In genomic region chr1:143936461-143937115, GRCh38 we compare ENCODE assay signal across 8 cellular contexts. TPM values are rescaled to one million over a fixed set of nuclear protein-coding genes. Genes with fewer than 3 reads are reported as not detected.
DNase-seq lines count a peak whose midpoint lies in the region; TF ChIP-seq lines count a peak whose summit lies in the region.
"Not testable (repeated sequence)": the region's sequence is repeated elsewhere in the genome, so short reads cannot be mapped to it uniquely, and the experiment has no call there.

No MANE protein-coding gene starts in this region.

- H3K36me3 ChIP-seq in GM23248 (ENCODE audit: low read depth): not testable (repeated sequence)

- not testable (repeated sequence) for H3K27ac ChIP-seq in GM23248

- in situ Hi-C loops in GM23248 (cut with MboI): not testable (repeated sequence)

- H3K9me2 ChIP-seq in GM23248 (ENCODE audit: insufficient read depth): not testable (repeated sequence)

- not testable (repeated sequence) for H3K4me1 ChIP-seq in GM23248 (ENCODE audit: insufficient read depth)

- not testable (repeated sequence) for H3K9ac ChIP-seq in GM23248

- POLR2A ChIA-PET in AG04449 (lab: Yijun Ruan, JAX): not testable (repeated sequence)

- not testable (repeated sequence) for H2AFZ ChIP-seq in GM23248

- WGBS in GM23248 (ENCODE audit: low coverage in 1 of 2, low lambda C conversion rate in 2 of 2, missing lambda C conversion rate in 2 of 2), 2 experiments: 4 to 13% methylated on average over 2 of the region's 8 CpGs

- not testable (repeated sequence) for H3F3A ChIP-seq in GM23248 (ENCODE audit: insufficient read depth)

- H3K79me2 ChIP-seq in GM23248 (ENCODE audit: insufficient read depth): not testable (repeated sequence)

- H3K4me3 ChIP-seq in AG04449 (ENCODE audit: low read depth, low read length); GM23248; epithelial cell of proximal tubule (ENCODE audit: low read depth, low read length): not testable (repeated sequence)

- not testable (repeated sequence) for H3K4me2 ChIP-seq in GM23248 (ENCODE audit: unreplicated experiment)

- H4K20me1 ChIP-seq in GM23248 (ENCODE audit: insufficient read depth): not testable (repeated sequence)

- TF ChIP-seq CTCF in AG04449 (IDR thresholded peaks at IDR 0.05; ENCODE audit: insufficient read depth, low read length, missing control alignments): not testable (repeated sequence)
- peak; percentile 36 for TF ChIP-seq CTCF in epithelial cell of proximal tubule (conservative IDR thresholded peaks at IDR 0.05; ENCODE audit: low read depth, low read length)

- peak; percentile 2 for DNase-seq in AG04449 (ENCODE audit: low read depth, low spot score)
- DNase-seq in GM23248: peak; percentile 26
- peak; percentile 36 for DNase-seq in NCI-H2171 treated with DMSO at 0.1 percent for 48 hours (lab: John Stamatoyannopoulos, UW)
- peak; percentile 4 for DNase-seq in T-helper 9 cell
- DNase-seq in activated effector memory CD4-positive, alpha-beta T cell treated with Interleukin-2 at 50 U/mL for 16 hours: peak; percentile 5
- DNase-seq in epithelial cell of proximal tubule (ENCODE audit: low read depth): not testable (repeated sequence)
- DNase-seq in lung microvascular endothelial cell (ENCODE audit: low read depth in 2 of 2): peak; percentile 32 to 50
- DNase-seq in stimulated activated CD4-positive, alpha-beta T cell treated with anti-CD3 and anti-CD28 coated beads, Interleukin-1b, Interleukin-23, amount 100 ng/mL, for 4 hours (ENCODE audit: low read depth in 2 of 2): peak; percentile 6 to 24

- not testable (repeated sequence) for H3K27me3 ChIP-seq in GM23248 (replicated peaks; ENCODE audit: insufficient read depth)

- H3K9me3 ChIP-seq in GM23248 (ENCODE audit: low read depth): not testable (repeated sequence)

- CTCF ChIA-PET in AG04449 (lab: Yijun Ruan, JAX): not testable (repeated sequence)

RNA-seq across cellular contexts. Expression of gene FAM72C, which starts 35.2 kb away (rescaled TPM):
- 0.32 TPM in 1 of 2 replicates, not detected in the other for total RNA-seq in GM23248 (2014; rRNA removed; shearing (Covaris generic))
- 0.94 TPM in 1 of 2 replicates, not detected in the other for polyA plus RNA-seq in GM23248 (2016; fragmentation: Nextera tagmentation; extraction: Ambion mirVana)
- 2.7 and 6.2 TPM in 2 replicates for total RNA-seq in epithelial cell of proximal tubule
- 0.20 and 0.44 TPM in 2 replicates for total RNA-seq in lung microvascular endothelial cell
